Comparison of ENCODE assay signal across 19 cellular contexts in genomic region chr1:187891993-187892392, GRCh38.
"Had no signal": no experiment of that assay in that cellular context is flagged by ENCODE, and none has a peak within 500 bp of the region (broad histone marks: within the 10 kb centered on the region; RNA-seq: fewer than 3 reads in every experiment).

No MANE protein-coding gene starts in this region.

- H3K27ac Mint-ChIP-seq: activated CD4-positive, alpha-beta memory T cell treated with anti-CD3 and anti-CD28 coated beads, Interleukin-2, amount 10 ng/mL, durations not matched to agents 7 days and 5 days; activated naive CD4-positive, alpha-beta T cell treated with anti-CD3 and anti-CD28 coated beads, Interleukin-2, amount 50 U/mL, for 24 hours; nephron; stimulated activated naive CD8-positive, alpha-beta T cell treated with anti-CD3 and anti-CD28 coated beads, Interleukin-15, Interleukin-2, amounts not matched to agents 100 ng/mL and 50 ng/mL, for 24 hours had no signal

- H3K9me3 ChIP-seq: colonic mucosa, esophagus muscularis mucosa, ovary, right lobe of liver, suprapubic skin had no signal

- H3K27ac ChIP-seq: cardiac muscle cell, colonic mucosa, esophagus muscularis mucosa, ovary, right lobe of liver, suprapubic skin, VCaP had no signal

- H3K36me3 Mint-ChIP-seq: activated naive CD4-positive, alpha-beta T cell treated with anti-CD3 and anti-CD28 coated beads, Interleukin-2, amount 50 U/mL, for 24 hours had no signal

- H3K4me1 Mint-ChIP-seq: activated CD4-positive, alpha-beta memory T cell treated with anti-CD3 and anti-CD28 coated beads, Interleukin-2, amount 10 ng/mL, durations not matched to agents 7 days and 5 days; activated naive CD4-positive, alpha-beta T cell treated with anti-CD3 and anti-CD28 coated beads, Interleukin-2, amount 50 U/mL, for 24 hours; nephron had no signal

- H3K4me3 ChIP-seq: cardiac muscle cell, colonic mucosa, esophagus muscularis mucosa, ovary, right lobe of liver, suprapubic skin had no signal

- H3K9me3 Mint-ChIP-seq: activated naive CD4-positive, alpha-beta T cell treated with anti-CD3 and anti-CD28 coated beads, Interleukin-2, amount 50 U/mL, for 24 hours; nephron had no signal

- H3K4me1 ChIP-seq: colonic mucosa, esophagus muscularis mucosa, right lobe of liver, suprapubic skin had no signal

- H3K27me3 Mint-ChIP-seq: activated CD4-positive, alpha-beta memory T cell treated with anti-CD3 and anti-CD28 coated beads, Interleukin-2, amount 10 ng/mL, durations not matched to agents 7 days and 5 days; activated naive CD4-positive, alpha-beta T cell treated with anti-CD3 and anti-CD28 coated beads, Interleukin-2, amount 50 U/mL, for 24 hours; stimulated activated naive CD8-positive, alpha-beta T cell treated with anti-CD3 and anti-CD28 coated beads, Interleukin-15, Interleukin-2, amounts not matched to agents 100 ng/mL and 50 ng/mL, for 24 hours had no signal

- H3K36me3 ChIP-seq: cardiac muscle cell, colonic mucosa, esophagus muscularis mucosa, ovary, right lobe of liver, suprapubic skin had no signal

- H3K4me3 Mint-ChIP-seq: activated CD4-positive, alpha-beta memory T cell treated with anti-CD3 and anti-CD28 coated beads, Interleukin-2, amount 10 ng/mL, durations not matched to agents 7 days and 5 days; activated naive CD4-positive, alpha-beta T cell treated with anti-CD3 and anti-CD28 coated beads, Interleukin-2, amount 50 U/mL, for 24 hours; activated T-cell treated with anti-CD3 and anti-CD28 coated beads, Interleukin-2, amount 50 U/mL, for 4 hours; nephron; stimulated activated naive CD8-positive, alpha-beta T cell treated with anti-CD3 and anti-CD28 coated beads, Interleukin-15, Interleukin-2, amounts not matched to agents 100 ng/mL and 50 ng/mL, for 24 hours had no signal

- H3K27me3 ChIP-seq: cardiac muscle cell, colonic mucosa, esophagus muscularis mucosa, ovary, right lobe of liver, suprapubic skin had no signal

- DNase-seq: activated CD4-positive, alpha-beta memory T cell treated with anti-CD3 and anti-CD28 coated beads, Interleukin-2, amount 10 ng/mL, durations not matched to agents 7 days and 5 days; activated CD4-positive, alpha-beta T cell treated with anti-CD3 and anti-CD28 coated beads for 4 hours; activated effector memory CD4-positive, alpha-beta T cell treated with Interleukin-2 at 50 U/mL for 16 hours; activated T-cell treated with anti-CD3 and anti-CD28 coated beads, Interleukin-2, amount 50 U/mL, for 4 hours; colonic mucosa; hippocampal formation; kidney glomerular epithelial cell; ovary; right lobe of liver; T-helper 1 cell; T1000; trophoblast cell had no signal

- ATAC-seq: activated T-cell treated with anti-CD3 and anti-CD28 coated beads, Interleukin-2, amount 50 U/mL, for 4 hours; right lobe of liver had no signal
